ENCODE assay signal across 11 cellular contexts in the genomic region with DNA sequence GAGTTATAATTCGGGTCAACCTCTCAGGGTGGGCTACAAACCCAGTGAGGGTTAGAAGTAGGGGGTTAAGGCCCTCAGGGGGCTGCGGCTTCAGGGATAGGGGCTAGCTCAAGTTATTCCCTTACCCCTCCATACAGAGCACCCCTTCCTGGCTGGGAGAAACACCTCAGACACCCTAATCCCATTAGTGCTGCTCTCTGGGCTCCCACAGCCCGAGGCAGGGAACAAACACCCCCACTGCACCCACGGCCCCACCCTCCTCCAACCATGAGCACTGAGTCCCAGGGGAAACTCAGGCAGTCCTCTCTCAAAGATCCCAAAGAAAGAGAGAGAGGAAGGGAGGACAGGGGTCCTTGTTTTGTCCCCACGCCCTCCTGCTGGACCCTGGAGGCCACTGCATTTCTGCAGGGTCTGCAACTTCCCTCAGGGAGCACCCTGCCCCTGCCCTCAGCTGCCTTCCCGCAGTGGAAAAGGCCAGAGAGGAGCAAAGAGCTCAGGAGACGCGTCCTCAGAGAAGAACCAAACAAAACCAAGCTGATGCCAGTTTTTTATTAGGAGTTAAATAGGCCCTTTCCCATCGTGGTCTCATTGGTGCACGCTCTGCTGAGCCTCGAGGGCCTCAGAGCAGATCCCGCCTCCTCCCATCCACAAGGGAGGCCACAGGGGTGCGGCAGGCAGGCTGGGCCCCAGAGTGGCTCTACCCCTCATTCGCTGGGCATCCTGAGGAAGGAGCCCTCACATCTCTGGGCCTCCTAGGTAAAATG. TPM values are rescaled to one million over a fixed set of nuclear protein-coding genes. Genes with fewer than 3 reads are reported as not detected.
DNase-seq lines count a peak whose midpoint lies in the region; ATAC-seq and TF ChIP-seq lines count a peak whose summit lies in the region.
"Had no signal": no experiment of that assay in that cellular context is flagged by ENCODE, and none has a peak within 500 bp of the region (broad histone marks: within the 10 kb centered on the region; RNA-seq: fewer than 3 reads in every experiment).

No MANE protein-coding gene starts in this region.

- TF ChIP-seq CTCF in mesothelial cell of epicardium (IDR thresholded peaks at IDR 0.05; ENCODE audit: unreplicated experiment) (no peak), uterus (IDR thresholded peaks at IDR 0.05) (no peak)

- peak overlapping the region; percentile 84 for H3K27ac Mint-ChIP-seq in activated naive CD8-positive, alpha-beta T cell
- H3K27ac Mint-ChIP-seq in activated naive CD8-positive, alpha-beta T cell treated with anti-CD3 and anti-CD28 coated beads, Interleukin-2, amount 50 U/mL, for 24 hours: no peak overlapping the region
- H3K27ac Mint-ChIP-seq in activated T-helper 2 cell treated with anti-CD3 and anti-CD28 coated beads, Interferon-gamma antibody, Interleukin-2, Interleukin-4, amounts not matched to agents 10 μg/mL and 5 μg/mL and 100 μg/mL, durations not matched to agents 14 hours and 24 hours and 36 hours: peak overlapping the region; percentile 97
- peak overlapping the region; percentile 99 for H3K27ac Mint-ChIP-seq in mesothelial cell of epicardium

- intact Hi-C loops in activated T-helper 2 cell treated with anti-CD3 and anti-CD28 coated beads, Interferon-gamma antibody, Interleukin-2, Interleukin-4, amounts not matched to agents 10 μg/mL and 5 μg/mL and 100 μg/mL, durations not matched to agents 14 hours and 24 hours and 36 hours (cut with micrococcal nuclease): loop anchor here (5.0 to 10.0 kb wide), 2 partner anchors 125 to 418 kb away; partner anchors contain the start of genes CREB3L4, ILF2 and SLC39A1
- intact Hi-C loops in uterus (cut with DNase I; ENCODE audit: low total_unique reads): no loop called here
- intact Hi-C loops in left ventricle myocardium superior (cut with micrococcal nuclease): no loop called here

- H3K4me3 ChIP-seq in uterus: no peak overlapping the region

- DNase-seq in activated naive CD8-positive, alpha-beta T cell treated with anti-CD3 and anti-CD28 coated beads, Interleukin-2, amount 50 U/mL, for 24 hours: no peak
- no peak for DNase-seq in activated T-helper 2 cell treated with anti-CD3 and anti-CD28 coated beads, Interferon-gamma antibody, Interleukin-2, Interleukin-4, amounts not matched to agents 10 μg/mL and 5 μg/mL and 100 μg/mL, durations not matched to agents 14 hours and 24 hours and 36 hours (ENCODE audit: low spot score)
- DNase-seq in mesothelial cell of epicardium (ENCODE audit: low spot score in 2 of 2, unreplicated experiment in 2 of 2) (no peak), uterus (peak in 1 of 2 donors; percentile 17), NCI-H2029 (lab: John Stamatoyannopoulos, UW) (no peak), left ventricle myocardium superior (no peak), RPMI8226 (no peak)
- DNase-seq: DMS153 had no signal

- H3K4me3 Mint-ChIP-seq in activated naive CD8-positive, alpha-beta T cell: peak overlapping the region; percentile 32
- H3K4me3 Mint-ChIP-seq in activated naive CD8-positive, alpha-beta T cell treated with anti-CD3 and anti-CD28 coated beads, Interleukin-2, amount 50 U/mL, for 24 hours: no peak overlapping the region
- no peak overlapping the region for H3K4me3 Mint-ChIP-seq in activated T-helper 2 cell treated with anti-CD3 and anti-CD28 coated beads, Interferon-gamma antibody, Interleukin-2, Interleukin-4, amounts not matched to agents 10 μg/mL and 5 μg/mL and 100 μg/mL, durations not matched to agents 14 hours and 24 hours and 36 hours (ENCODE audit: low read depth)
- no peak overlapping the region for H3K4me3 Mint-ChIP-seq in mesothelial cell of epicardium

- H3K9me3 ChIP-seq in uterus: no peaks in the 10 kb centered on the region
- H3K9me3 ChIP-seq: heart left ventricle had no signal

- no peaks in the 10 kb centered on the region for H3K27me3 ChIP-seq in uterus
- H3K27me3 ChIP-seq: heart left ventricle had no signal

- H3K36me3 Mint-ChIP-seq in activated naive CD8-positive, alpha-beta T cell: no peaks in the 10 kb centered on the region
- peaks cover 12% of the 10 kb centered on the region for H3K36me3 Mint-ChIP-seq in activated naive CD8-positive, alpha-beta T cell treated with anti-CD3 and anti-CD28 coated beads, Interleukin-2, amount 50 U/mL, for 24 hours (ENCODE audit: low read depth)
- H3K36me3 Mint-ChIP-seq in activated T-helper 2 cell treated with anti-CD3 and anti-CD28 coated beads, Interferon-gamma antibody, Interleukin-2, Interleukin-4, amounts not matched to agents 10 μg/mL and 5 μg/mL and 100 μg/mL, durations not matched to agents 14 hours and 24 hours and 36 hours (ENCODE audit: low read depth): peaks cover 24% of the 10 kb centered on the region
- H3K36me3 Mint-ChIP-seq in mesothelial cell of epicardium: no peaks in the 10 kb centered on the region

- TF ChIP-seq POLR2A in uterus (IDR thresholded peaks at IDR 0.05): no peak

- peaks cover 14 to 31% of the 10 kb centered on the region in 2 donors for H3K4me1 ChIP-seq in uterus
- H3K4me1 ChIP-seq: parathyroid adenoma had no signal

- H3K4me1 Mint-ChIP-seq in activated naive CD8-positive, alpha-beta T cell (ENCODE audit: low read depth): peaks cover 51% of the 10 kb centered on the region
- peaks cover 53% of the 10 kb centered on the region for H3K4me1 Mint-ChIP-seq in activated naive CD8-positive, alpha-beta T cell treated with anti-CD3 and anti-CD28 coated beads, Interleukin-2, amount 50 U/mL, for 24 hours
- peaks cover 54% of the 10 kb centered on the region for H3K4me1 Mint-ChIP-seq in activated T-helper 2 cell treated with anti-CD3 and anti-CD28 coated beads, Interferon-gamma antibody, Interleukin-2, Interleukin-4, amounts not matched to agents 10 μg/mL and 5 μg/mL and 100 μg/mL, durations not matched to agents 14 hours and 24 hours and 36 hours (ENCODE audit: low read depth)
- H3K4me1 Mint-ChIP-seq in mesothelial cell of epicardium: peaks cover 81% of the 10 kb centered on the region

- no peaks in the 10 kb centered on the region for H3K27me3 Mint-ChIP-seq in activated naive CD8-positive, alpha-beta T cell
- H3K27me3 Mint-ChIP-seq in activated naive CD8-positive, alpha-beta T cell treated with anti-CD3 and anti-CD28 coated beads, Interleukin-2, amount 50 U/mL, for 24 hours: no peaks in the 10 kb centered on the region
- peaks cover 1% of the 10 kb centered on the region for H3K27me3 Mint-ChIP-seq in activated T-helper 2 cell treated with anti-CD3 and anti-CD28 coated beads, Interferon-gamma antibody, Interleukin-2, Interleukin-4, amounts not matched to agents 10 μg/mL and 5 μg/mL and 100 μg/mL, durations not matched to agents 14 hours and 24 hours and 36 hours (ENCODE audit: low read depth)
- no peaks in the 10 kb centered on the region for H3K27me3 Mint-ChIP-seq in mesothelial cell of epicardium (ENCODE audit: low read depth)

- H3K36me3 ChIP-seq in uterus: no peaks in the 10 kb centered on the region

- H3K27ac ChIP-seq in uterus: peak overlapping the region; percentile 86 to 94
- H3K27ac ChIP-seq: parathyroid adenoma had no signal

- no peak for ATAC-seq in activated naive CD8-positive, alpha-beta T cell treated with anti-CD3 and anti-CD28 coated beads, Interleukin-2, amount 50 U/mL, for 24 hours
- ATAC-seq in left ventricle myocardium superior: no peak
- ATAC-seq: heart left ventricle had no signal

- no peaks in the 10 kb centered on the region for H3K9me3 Mint-ChIP-seq in activated naive CD8-positive, alpha-beta T cell (ENCODE audit: low read depth)
- no peaks in the 10 kb centered on the region for H3K9me3 Mint-ChIP-seq in activated naive CD8-positive, alpha-beta T cell treated with anti-CD3 and anti-CD28 coated beads, Interleukin-2, amount 50 U/mL, for 24 hours
- H3K9me3 Mint-ChIP-seq in activated T-helper 2 cell treated with anti-CD3 and anti-CD28 coated beads, Interferon-gamma antibody, Interleukin-2, Interleukin-4, amounts not matched to agents 10 μg/mL and 5 μg/mL and 100 μg/mL, durations not matched to agents 14 hours and 24 hours and 36 hours: no peaks in the 10 kb centered on the region
- no peaks in the 10 kb centered on the region for H3K9me3 Mint-ChIP-seq in mesothelial cell of epicardium

RNA-seq across cellular contexts. Expression of gene S100A4, which starts 1.4 kb away (rescaled TPM):
- total RNA-seq in activated T-helper 2 cell treated with anti-CD3 and anti-CD28 coated beads, Interferon-gamma antibody, Interleukin-2, Interleukin-4, amounts not matched to agents 10 μg/mL and 5 μg/mL and 100 μg/mL, durations not matched to agents 14 hours and 24 hours and 36 hours: 175 and 181 TPM in 2 replicates
- total RNA-seq in mesothelial cell of epicardium (7.8 to 12.7 TPM (median 10.2 TPM) in 3 replicates), uterus (100 to 1,000 TPM in 3 of 4 donors, 10 to 100 TPM in 1; 58.9 to 226 (median 155) TPM), left ventricle myocardium superior (114 TPM)

RNA-seq across cellular contexts. Expression of gene S100A3, which starts 2.1 kb away (rescaled TPM):
- total RNA-seq in activated T-helper 2 cell treated with anti-CD3 and anti-CD28 coated beads, Interferon-gamma antibody, Interleukin-2, Interleukin-4, amounts not matched to agents 10 μg/mL and 5 μg/mL and 100 μg/mL, durations not matched to agents 14 hours and 24 hours and 36 hours: not detected in 2 replicates
- total RNA-seq in mesothelial cell of epicardium (not detected in 3 replicates), uterus (1 to 10 TPM in 2 of 4 donors, not detected in 2; 1.2 to 3.7 TPM), left ventricle myocardium superior (0.79 TPM)

RNA-seq across cellular contexts. Expression of gene S100A5, which starts 6.2 kb away (rescaled TPM):
- 1.8 and 2.4 TPM in 2 replicates for total RNA-seq in activated T-helper 2 cell treated with anti-CD3 and anti-CD28 coated beads, Interferon-gamma antibody, Interleukin-2, Interleukin-4, amounts not matched to agents 10 μg/mL and 5 μg/mL and 100 μg/mL, durations not matched to agents 14 hours and 24 hours and 36 hours
- total RNA-seq in mesothelial cell of epicardium: not detected in 3 replicates
- total RNA-seq in uterus: not detected
- not detected for total RNA-seq in left ventricle myocardium superior
- total RNA-seq: heart left ventricle had no signal

RNA-seq across cellular contexts. Expression of gene S100A6, which starts 11.2 kb away (rescaled TPM):
- 209 and 229 TPM in 2 replicates for total RNA-seq in activated T-helper 2 cell treated with anti-CD3 and anti-CD28 coated beads, Interferon-gamma antibody, Interleukin-2, Interleukin-4, amounts not matched to agents 10 μg/mL and 5 μg/mL and 100 μg/mL, durations not matched to agents 14 hours and 24 hours and 36 hours
- total RNA-seq in mesothelial cell of epicardium: 2.4 to 4.4 TPM (median 3.9 TPM) in 3 replicates
- 100 to 1,000 TPM in 3 of 4 donors, 10 to 100 TPM in 1; 55.5 to 729 (median 448) TPM for total RNA-seq in uterus
- 201 TPM for total RNA-seq in left ventricle myocardium superior

RNA-seq across cellular contexts. Expression of gene S100A2, which starts 18.7 kb away (rescaled TPM):
- 0.44 and 0.75 TPM in 2 replicates for total RNA-seq in activated T-helper 2 cell treated with anti-CD3 and anti-CD28 coated beads, Interferon-gamma antibody, Interleukin-2, Interleukin-4, amounts not matched to agents 10 μg/mL and 5 μg/mL and 100 μg/mL, durations not matched to agents 14 hours and 24 hours and 36 hours
- 0.43 to 0.51 TPM in 2 of 3 replicates, not detected in the other for total RNA-seq in mesothelial cell of epicardium
- total RNA-seq in uterus: 1 to 10 TPM in 2 of 4 donors, not detected in 2; 2.1 to 2.7 TPM
- total RNA-seq in left ventricle myocardium superior: 1.9 TPM
